Comparison of ENCODE assay signal across 8 cellular contexts in the genomic region with DNA sequence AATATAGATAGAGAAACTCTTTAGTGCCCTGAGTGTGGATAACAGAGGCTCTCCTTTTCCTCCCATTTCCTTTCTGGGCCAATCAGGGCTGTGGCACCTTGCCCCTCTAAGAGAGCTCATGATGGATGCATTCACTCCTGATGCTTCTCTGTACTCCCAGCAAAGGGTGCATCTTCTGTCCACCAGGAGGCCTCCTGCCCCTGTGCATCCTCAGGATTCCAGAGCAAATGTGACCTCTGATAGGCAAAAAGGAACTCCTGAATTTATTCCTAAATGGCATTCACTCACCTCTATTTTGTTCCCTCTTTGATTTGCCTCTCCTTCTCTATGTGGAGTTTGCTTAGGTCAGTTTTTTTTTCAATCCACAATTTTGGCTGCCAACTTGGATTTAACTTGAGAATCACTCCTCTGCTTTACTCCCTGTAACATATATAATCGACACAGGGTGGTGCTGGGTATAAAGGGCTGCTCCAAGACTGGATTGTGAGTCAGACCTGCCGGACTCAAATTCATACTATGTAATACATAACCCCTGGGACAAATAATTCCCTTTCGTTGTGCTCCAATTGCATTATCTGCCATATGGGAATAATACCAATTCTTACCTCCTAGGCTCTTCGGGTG. TPM values are rescaled to one million over a fixed set of nuclear protein-coding genes. Genes with fewer than 3 reads are reported as not detected.
DNase-seq lines count a peak whose midpoint lies in the region; ATAC-seq, FAIRE-seq and TF ChIP-seq lines count a peak whose summit lies in the region.

No MANE protein-coding gene starts in this region.

- no peaks in the 10 kb centered on the region for H3K79me2 ChIP-seq in K562 (ENCODE audit: control insufficient read depth, insufficient read depth, low read length)

- peak; percentile 61 to 75 for TF ChIP-seq RAD21 in K562 (CRISPR knock-in tag; conservative IDR thresholded peaks at IDR 0.05 in 1 of 2, IDR thresholded peaks at IDR 0.05 in 1 of 2)

- no peak overlapping the region for H3K4me3 ChIP-seq in K562

- H3K27me3 ChIP-seq in K562 (ENCODE audit: control insufficient read depth in 2 of 2, insufficient read depth in 2 of 2, low read length in 2 of 2), result peaks cover 6 to 13% of the 10 kb centered on the region in 2 experiments; a peak in 3 of 5 replicates

- peaks cover 8% of the 10 kb centered on the region for H3K9me3 Mint-ChIP-seq in nephron progenitor cell

- no peaks in the 10 kb centered on the region; a peak in 1 of 5 replicates for H3K4me1 ChIP-seq in K562 (replicated peaks in 1 of 2; ENCODE audit: control insufficient read depth in 2 of 2, insufficient read depth in 2 of 2, low read length in 2 of 2)

- no peak overlapping the region for H2AFZ ChIP-seq in K562 (ENCODE audit: low read depth, low read length)

- no peak for TF ChIP-seq EP300 in K562 (IDR thresholded peaks at IDR 0.05; ENCODE audit: low read length)

- no peak overlapping the region for H3K27ac ChIP-seq in K562 (ENCODE audit: extremely low read depth, low read depth, low read length)

- no peak overlapping the region for H3K4me2 ChIP-seq in K562 (ENCODE audit: insufficient read depth, low read length)

- H3K9ac ChIP-seq in K562 (ENCODE audit: insufficient read depth in 1 of 2, low read depth in 2 of 2, low read length in 2 of 2), result no peak overlapping the region

- H3K27ac Mint-ChIP-seq in nephron progenitor cell, result no peak overlapping the region

- no peak for TF ChIP-seq POLR2A in K562 (conservative IDR thresholded peaks at IDR 0.05)

- in situ Hi-C loops in K562 (cut with MboI), result no loop called here

- peak; percentile 90 for ATAC-seq in K562
- ATAC-seq in HG02759 (IDR thresholded peaks at IDR 0.05; ENCODE audit: unreplicated experiment), result no peak
- no peak for ATAC-seq in HG03457 (IDR thresholded peaks at IDR 0.05; ENCODE audit: unreplicated experiment)

- H3K4me1 Mint-ChIP-seq in nephron progenitor cell, result no peaks in the 10 kb centered on the region

- peak; percentile 8 to 22 for DNase-seq in activated CD4-positive, alpha-beta T cell treated with anti-CD3 and anti-CD28 coated beads, Interleukin-2, amount 50 U/mL, for 48 hours
- DNase-seq in activated CD4-positive, alpha-beta T cell treated with anti-CD3 and anti-CD28 coated beads for 48 hours, result no peak
- DNase-seq in M059J (ENCODE audit: low read depth) (peak; percentile 45), K562 (ENCODE audit: extremely low read depth in 1 of 4, low spot score in 3 of 4) (peak; percentile 32 to 42 (median 38)), nephron progenitor cell (peak; percentile 42), NCI-H510A (lab: John Stamatoyannopoulos, UW) (no peak)

- no TSS peak for BruUV-seq in K562 (replicated peaks; lab: Mats Ljungman, UMichigan)

- no peak overlapping the region for H3K4me3 Mint-ChIP-seq in nephron progenitor cell

- H3K9me3 ChIP-seq in K562 (replicated peaks; ENCODE audit: control insufficient read depth, insufficient read depth, low read depth, low read length), result no peaks in the 10 kb centered on the region

- TF ChIP-seq CTCF in K562 (IDR thresholded peaks at IDR 0.05 in 2 of 3, conservative IDR thresholded peaks at IDR 0.05 in 1 of 3; ENCODE audit: insufficient read depth in 2 of 3, low read depth in 1 of 3, low read length in 3 of 3), result peak; percentile 60 to 70 (median 64)
- TF ChIP-seq CTCF in nephron progenitor cell (IDR thresholded peaks at IDR 0.05), result peak; percentile 69

- POLR2A ChIA-PET in K562 (lab: Yijun Ruan, JAX), result no interaction called here

- 3% methylated on average over 4 of the region's 4 CpGs for WGBS in K562 (ENCODE audit: insufficient coverage, low coverage, missing lambda C conversion rate)

- H3K27me3 Mint-ChIP-seq in nephron progenitor cell (ENCODE audit: low read depth, poor library complexity), result peaks cover 39% of the 10 kb centered on the region

- intact Hi-C loops in K562 (cut with micrococcal nuclease), result loop anchor here (1.0 kb wide), 2 partner anchors 32 to 593 kb away; no protein-coding TSS in a partner anchor

- peak; percentile 68 for FAIRE-seq in K562 (lab: Jason Lieb, UNC)

- H3K36me3 Mint-ChIP-seq in nephron progenitor cell (ENCODE audit: low read depth), result no peaks in the 10 kb centered on the region

- CTCF ChIA-PET in K562 (lab: Yijun Ruan, JAX; ENCODE audit: low intra/inter-chr PET ratio), result interaction anchor here (0.6 to 0.8 kb wide), 2 partner anchors 32 to 180 kb away, joined by 3 read pairs; no protein-coding TSS in a partner anchor

- no peaks in the 10 kb centered on the region for H3K9me1 ChIP-seq in K562 (ENCODE audit: control insufficient read depth, insufficient read depth, low read length)

- H4K20me1 ChIP-seq in K562 (replicated peaks; ENCODE audit: control insufficient read depth, insufficient read depth, low read length), result no peaks in the 10 kb centered on the region

- H3K36me3 ChIP-seq in K562 (ENCODE audit: control insufficient read depth, insufficient read depth, low read length), result no peaks in the 10 kb centered on the region

RNA-seq across cellular contexts. Expression of gene MRGPRX4, which starts 1.1 kb away (rescaled TPM):
- not detected in 2 replicates for total RNA-seq in M059J (2014; rRNA removed; shearing (Covaris generic))
- total RNA-seq in K562 (2011; cell fraction: chromatin; rRNA removed; ENCODE audit: low replicate concordance), result not detected in 2 replicates
- not detected in 2 replicates for total RNA-seq in K562 (2011; cell fraction: nucleolus; rRNA removed)
- not detected in 2 replicates for total RNA-seq in K562 (2011; cell fraction: nucleoplasm; rRNA removed)
- total RNA-seq in K562 (2014; rRNA removed) (not detected in 2 replicates), K562 (2014; rRNA removed; fragmentation: Illumina TruSeq; extraction: Trizol) (not detected in 2 replicates), K562 (2015; rRNA removed; fragmentation: Illumina TruSeq; extraction: Trizol) (not detected in 2 replicates), K562 (2021) (not detected in 2 replicates)
- polyA plus RNA-seq in K562 (2011; rRNA removed) (not detected in 2 replicates), K562 (2014; fragmentation: Illumina TruSeq; extraction: Trizol) (not detected in 2 replicates), K562 (2014; fragmentation: Nextera tagmentation; extraction: Ambion mirVana) (not detected), K562 (2014; rRNA removed) (not detected in 2 replicates)
- not detected in 2 replicates for polyA plus RNA-seq in K562 (2011; cell fraction: cytosol; rRNA removed)
- not detected in 2 replicates for polyA plus RNA-seq in K562 (2011; cell fraction: nucleus; rRNA removed)
- not detected in 2 replicates for polyA plus RNA-seq in K562 (2012)
- not detected in 2 replicates for polyA minus RNA-seq in K562 (2011; rRNA and poly(A)+ RNA removed)
- polyA minus RNA-seq in K562 (2011; cell fraction: cytosol; rRNA and poly(A)+ RNA removed), result not detected in 2 replicates
- not detected in 2 replicates for polyA minus RNA-seq in K562 (2011; cell fraction: nucleus; rRNA and poly(A)+ RNA removed)

RNA-seq across cellular contexts. Expression of gene MRGPRX3, which starts 39.1 kb away (rescaled TPM):
- total RNA-seq in M059J (2014; rRNA removed; shearing (Covaris generic)), result not detected in 2 replicates
- not detected in 2 replicates for total RNA-seq in K562 (2011; cell fraction: chromatin; rRNA removed; ENCODE audit: low replicate concordance)
- not detected in 2 replicates for total RNA-seq in K562 (2011; cell fraction: nucleolus; rRNA removed)
- not detected in 2 replicates for total RNA-seq in K562 (2011; cell fraction: nucleoplasm; rRNA removed)
- total RNA-seq in K562 (2014; rRNA removed) (not detected in 2 replicates), K562 (2014; rRNA removed; fragmentation: Illumina TruSeq; extraction: Trizol) (not detected in 2 replicates), K562 (2015; rRNA removed; fragmentation: Illumina TruSeq; extraction: Trizol) (not detected in 2 replicates), K562 (2021) (not detected in 2 replicates)
- polyA plus RNA-seq in K562 (2011; rRNA removed) (not detected in 2 replicates), K562 (2014; fragmentation: Illumina TruSeq; extraction: Trizol) (not detected in 2 replicates), K562 (2014; fragmentation: Nextera tagmentation; extraction: Ambion mirVana) (not detected), K562 (2014; rRNA removed) (not detected in 2 replicates)
- polyA plus RNA-seq in K562 (2011; cell fraction: cytosol; rRNA removed), result not detected in 2 replicates
- not detected in 2 replicates for polyA plus RNA-seq in K562 (2011; cell fraction: nucleus; rRNA removed)
- polyA plus RNA-seq in K562 (2012), result not detected in 2 replicates
- not detected in 2 replicates for polyA minus RNA-seq in K562 (2011; rRNA and poly(A)+ RNA removed)
- polyA minus RNA-seq in K562 (2011; cell fraction: cytosol; rRNA and poly(A)+ RNA removed), result not detected in 2 replicates
- polyA minus RNA-seq in K562 (2011; cell fraction: nucleus; rRNA and poly(A)+ RNA removed), result not detected in 2 replicates

Comparison
In these comparisons a context has a peak if more than half of its experiments do, and no peak if none do; other contexts are left out.
1. DNase-seq: peak in activated CD4-positive, alpha-beta T cell treated with anti-CD3 and anti-CD28 coated beads, Interleukin-2, amount 50 U/mL, for 48 hours (2 of 2), M059J (single experiment), K562 (4 of 4) and nephron progenitor cell (single experiment); none in activated CD4-positive, alpha-beta T cell treated with anti-CD3 and anti-CD28 coated beads for 48 hours (single experiment) and NCI-H510A (single experiment).